ENCODE assay signal across 22 cellular contexts in the genomic region with DNA sequence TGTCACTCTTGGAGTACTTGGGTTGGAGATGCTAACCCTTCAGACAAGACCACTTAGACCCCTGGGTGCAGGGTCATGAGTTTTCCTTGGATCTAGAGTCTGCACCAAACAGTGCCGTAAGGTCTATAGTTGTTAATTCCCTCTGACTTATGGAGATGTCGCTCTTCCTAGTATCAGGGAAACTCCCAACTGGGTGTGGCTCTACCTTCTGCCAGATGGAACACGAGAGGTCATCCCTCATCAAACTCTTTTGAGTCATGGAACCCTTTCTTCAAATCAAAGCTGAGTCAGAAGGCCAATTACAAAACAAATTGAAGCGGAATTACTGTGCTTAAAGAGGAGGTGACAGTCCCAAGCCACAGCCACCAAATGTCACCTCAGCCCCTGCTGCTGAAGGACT.
DNase-seq lines count a peak whose midpoint lies in the region; ATAC-seq, FAIRE-seq and TF ChIP-seq lines count a peak whose summit lies in the region.
"Had no signal": no experiment of that assay in that cellular context is flagged by ENCODE, and none has a peak within 500 bp of the region (broad histone marks: within the 10 kb centered on the region; RNA-seq: fewer than 3 reads in every experiment).

No MANE protein-coding gene starts in this region.

- H3K9me1 ChIP-seq in keratinocyte (ENCODE audit: control insufficient read depth, extremely low read depth, insufficient read depth, low read length): no peaks in the 10 kb centered on the region

- H3K27ac ChIP-seq in C4-2B: peak overlapping the region; percentile 92
- H3K27ac ChIP-seq in RWPE1: no peak overlapping the region
- H3K27ac ChIP-seq in keratinocyte (ENCODE audit: control insufficient read depth, insufficient read depth, low read length): no peak overlapping the region
- H3K27ac ChIP-seq in HepG2 (ENCODE audit: extremely low read length, insufficient read depth, low read length): no peak overlapping the region
- H3K27ac ChIP-seq: A549, BLaER1, GM23248, SJCRH30 had no signal

- no peak overlapping the region for H2AFZ ChIP-seq in keratinocyte (ENCODE audit: control insufficient read depth, low read length)
- no peak overlapping the region for H2AFZ ChIP-seq in HepG2 (ENCODE audit: low read length)
- H2AFZ ChIP-seq: GM23248 had no signal

- POLR2A ChIA-PET in RWPE1 (lab: Yijun Ruan, JAX; ENCODE audit: low non-redundant PET) (no interaction called here), HepG2 (lab: Yijun Ruan, JAX) (no interaction called here)

- H3K27me3 Mint-ChIP-seq in dendritic cell treated with granulocyte-macrophage colony-stimulating factor and Interleukin-4, amounts not matched to agents 40 ng/mL and 50 ng/mL, for 4 days: peaks cover 47% of the 10 kb centered on the region

- TF ChIP-seq EP300 in HepG2 (IDR thresholded peaks at IDR 0.05; ENCODE audit: low read depth in 2 of 2, low read length in 2 of 2) (no peak), HepG2 (CRISPR knock-in tag; IDR thresholded peaks at IDR 0.05; ENCODE audit: borderline replicate concordance) (no peak)

- CTCF ChIA-PET in RWPE1 (lab: Yijun Ruan, JAX): no interaction called here
- CTCF ChIA-PET in HepG2 (lab: Yijun Ruan, JAX; ENCODE audit: low intra/inter-chr PET ratio, low total read pairs): no interaction called here

- H3K36me3 ChIP-seq in keratinocyte (ENCODE audit: control insufficient read depth in 2 of 2, extremely low read depth in 1 of 2, insufficient read depth in 2 of 2, low read length in 2 of 2): no peaks in the 10 kb centered on the region
- no peaks in the 10 kb centered on the region for H3K36me3 ChIP-seq in HepG2 (replicated peaks in 1 of 2; ENCODE audit: control insufficient read depth in 1 of 2, insufficient read depth in 2 of 2, low read length in 2 of 2)
- H3K36me3 ChIP-seq: BLaER1, HAP-1, SJCRH30 had no signal

- H3K4me3 ChIP-seq in keratinocyte (ENCODE audit: control insufficient read depth in 2 of 3, extremely low read depth in 1 of 3, insufficient read depth in 2 of 3, low read depth in 1 of 3, low read length in 3 of 3): no peak overlapping the region
- H3K4me3 ChIP-seq in HepG2 (replicated peaks in 1 of 3; ENCODE audit: insufficient read depth in 1 of 3, low read depth in 2 of 3, low read length in 3 of 3): no peak overlapping the region
- H3K4me3 ChIP-seq: A549, BLaER1, GM23248, HAP-1, SJCRH30 had no signal

- intact Hi-C loops in dendritic cell treated with granulocyte-macrophage colony-stimulating factor and Interleukin-4, amounts not matched to agents 40 ng/mL and 50 ng/mL, for 4 days (cut with micrococcal nuclease): no loop called here
- intact Hi-C loops in HepG2 (cut with micrococcal nuclease; ENCODE audit: unreplicated experiment): no loop called here

- H3K27ac Mint-ChIP-seq in dendritic cell treated with granulocyte-macrophage colony-stimulating factor and Interleukin-4, amounts not matched to agents 40 ng/mL and 50 ng/mL, for 4 days: peak overlapping the region; percentile 8

- H4K20me1 ChIP-seq in keratinocyte (ENCODE audit: control insufficient read depth, extremely low read depth, insufficient read depth, low read length) (no peaks in the 10 kb centered on the region), HepG2 (ENCODE audit: insufficient read depth, low read length) (no peaks in the 10 kb centered on the region)
- H4K20me1 ChIP-seq: BLaER1 had no signal

- peaks cover 19% of the 10 kb centered on the region for H3K4me1 Mint-ChIP-seq in dendritic cell treated with granulocyte-macrophage colony-stimulating factor and Interleukin-4, amounts not matched to agents 40 ng/mL and 50 ng/mL, for 4 days (ENCODE audit: low read depth)

- DNase-seq in RWPE1 (ENCODE audit: low spot score): peak; percentile 18
- peak; percentile 5 for DNase-seq in keratinocyte (ENCODE audit: low read depth, low spot score)
- DNase-seq in NCI-H1694 (lab: John Stamatoyannopoulos, UW): no peak
- no peak for DNase-seq in HepG2 (ENCODE audit: low spot score)
- no peak for DNase-seq in DMS53 treated with DMSO at 0.1 percent for 48 hours (lab: John Stamatoyannopoulos, UW; ENCODE audit: unreplicated experiment)
- no peak for DNase-seq in DMS153 (lab: John Stamatoyannopoulos, UW)
- DNase-seq: DMS79 treated with DMSO at 0.1 percent for 48 hours, NCI-H1105 treated with DMSO at 0.1 percent for 48 hours, NCI-H187, NCI-H2227 treated with DMSO at 0.1 percent for 48 hours, NCI-H510A treated with DMSO at 0.1 percent for 48 hours, NCI-H82, SJCRH30 had no signal

- H3K36me3 Mint-ChIP-seq in dendritic cell treated with granulocyte-macrophage colony-stimulating factor and Interleukin-4, amounts not matched to agents 40 ng/mL and 50 ng/mL, for 4 days (ENCODE audit: low read depth): no peaks in the 10 kb centered on the region

- TF ChIP-seq CTCF in C4-2B (conservative IDR thresholded peaks at IDR 0.05) (no peak), RWPE1 (conservative IDR thresholded peaks at IDR 0.05; ENCODE audit: low read depth) (no peak), keratinocyte (optimal IDR thresholded peaks at IDR 0.05 in 1 of 3, IDR thresholded peaks at IDR 0.05 in 1 of 3, conservative IDR thresholded peaks at IDR 0.05 in 1 of 3; ENCODE audit: extremely low read depth in 1 of 3, insufficient read depth in 2 of 3, low read length in 3 of 3) (no peak), HepG2 (CRISPR knock-in tag; IDR thresholded peaks at IDR 0.05) (no peak)

- in situ Hi-C loops in HepG2 (cut with HindIII; ENCODE audit: extremely low pct_ligation_motif_present, low pct_unique_long_range_greater_than_20kb): no loop called here

- no peak overlapping the region for H3K4me2 ChIP-seq in keratinocyte (ENCODE audit: control insufficient read depth, extremely low read depth, insufficient read depth, low read depth, low read length)
- no peak overlapping the region for H3K4me2 ChIP-seq in HepG2 (ENCODE audit: low read depth, low read length)
- H3K4me2 ChIP-seq: A549, BLaER1 had no signal

- dilution Hi-C loops in keratinocyte (cut with MboI; ENCODE audit: extremely low pct_ligation_motif_present, low sequenced_read_pairs): no loop called here

- no peak for TF ChIP-seq RAD21 in HepG2 (CRISPR knock-in tag; IDR thresholded peaks at IDR 0.05)

- H3K9me3 ChIP-seq in keratinocyte (ENCODE audit: control insufficient read depth, low read depth, low read length) (no peaks in the 10 kb centered on the region), HepG2 (ENCODE audit: low read length) (no peaks in the 10 kb centered on the region)
- H3K9me3 ChIP-seq: A549, BLaER1, HAP-1, SJCRH30 had no signal

- TF ChIP-seq POLR2A in HepG2 (IDR thresholded peaks at IDR 0.05; ENCODE audit: insufficient read depth in 1 of 2, low read depth in 2 of 2, low read length in 2 of 2): no peak

- no peak overlapping the region for H3K4me3 Mint-ChIP-seq in dendritic cell treated with granulocyte-macrophage colony-stimulating factor and Interleukin-4, amounts not matched to agents 40 ng/mL and 50 ng/mL, for 4 days

- no peak for ATAC-seq in HepG2
- ATAC-seq: A549 had no signal

- no peaks in the 10 kb centered on the region for H3K79me2 ChIP-seq in keratinocyte (ENCODE audit: control insufficient read depth, insufficient read depth, low read length)
- no peaks in the 10 kb centered on the region for H3K79me2 ChIP-seq in HepG2 (ENCODE audit: insufficient read depth, low read length)

- FAIRE-seq in keratinocyte (lab: Jason Lieb, UNC): peak; percentile 62
- no peak for FAIRE-seq in HepG2 (lab: Jason Lieb, UNC)
- FAIRE-seq: A549, D721Med, G401.6, GM19239 had no signal

- no peaks in the 10 kb centered on the region for H3K27me3 ChIP-seq in keratinocyte (ENCODE audit: control insufficient read depth, extremely low read depth, insufficient read depth, low read length)
- H3K27me3 ChIP-seq in HepG2 (ENCODE audit: control insufficient read depth in 1 of 2, insufficient read depth in 2 of 2, low read length in 2 of 2): peaks cover 0 to 17% of the 10 kb centered on the region in 2 experiments; a peak in 1 of 5 replicates
- H3K27me3 ChIP-seq: BLaER1, SJCRH30 had no signal

- no peak overlapping the region for H3K9ac ChIP-seq in keratinocyte (ENCODE audit: control insufficient read depth, extremely low read depth, insufficient read depth, low read length)
- no peak overlapping the region for H3K9ac ChIP-seq in HepG2 (ENCODE audit: insufficient read depth, low read depth, low read length)
- H3K9ac ChIP-seq: BLaER1, GM23248 had no signal

- 63% methylated on average over 4 of the region's 4 CpGs for WGBS in HepG2 (ENCODE audit: low lambda C conversion rate)

- H3K4me1 ChIP-seq in keratinocyte (ENCODE audit: control insufficient read depth, extremely low read depth, insufficient read depth, low read length) (peaks cover 16% of the 10 kb centered on the region), HepG2 (ENCODE audit: insufficient read depth, low read length) (no peaks in the 10 kb centered on the region)
- H3K4me1 ChIP-seq: A549, BLaER1, HAP-1 had no signal

- BruUV-seq in HepG2 (replicated peaks; lab: Mats Ljungman, UMichigan): no TSS peak

- H3K9me3 Mint-ChIP-seq in dendritic cell treated with granulocyte-macrophage colony-stimulating factor and Interleukin-4, amounts not matched to agents 40 ng/mL and 50 ng/mL, for 4 days: no peaks in the 10 kb centered on the region

TF ChIP-seq in HepG2, 621 proteins besides CTCF, POLR2A, EP300 and RAD21 (continues in another document):
- TF ChIP-seq ZNF614 (CRISPR knock-in tag; IDR thresholded peaks at IDR 0.05; ENCODE audit: borderline replicate concordance): no peak
- TF ChIP-seq ZNF510 (CRISPR knock-in tag; IDR thresholded peaks at IDR 0.05; ENCODE audit: low read depth): no peak
- TF ChIP-seq ZNF7 (CRISPR knock-in tag; IDR thresholded peaks at IDR 0.05): no peak
- no peak for TF ChIP-seq ZBTB20 (CRISPR knock-in tag; IDR thresholded peaks at IDR 0.05; ENCODE audit: borderline replicate concordance, low read depth)
- TF ChIP-seq EEA1 (CRISPR knock-in tag; IDR thresholded peaks at IDR 0.05; ENCODE audit: borderline replicate concordance): no peak
- no peak for TF ChIP-seq FOXK1 (CRISPR knock-in tag; IDR thresholded peaks at IDR 0.05; ENCODE audit: borderline replicate concordance, low read depth)
- no peak for TF ChIP-seq ZNF460 (CRISPR knock-in tag; IDR thresholded peaks at IDR 0.05; ENCODE audit: borderline replicate concordance)
- no peak for TF ChIP-seq DRAP1 (CRISPR knock-in tag; IDR thresholded peaks at IDR 0.05)
- no peak for TF ChIP-seq ATF1 (CRISPR knock-in tag; IDR thresholded peaks at IDR 0.05)
- no peak for TF ChIP-seq ZNF572 (CRISPR knock-in tag; IDR thresholded peaks at IDR 0.05)
- TF ChIP-seq ZC3H13 (CRISPR knock-in tag; IDR thresholded peaks at IDR 0.05): no peak

Comparison
In these comparisons a context has a peak if more than half of its experiments do, and no peak if none do; other contexts are left out.
1. DNase-seq: peak in RWPE1 (single experiment) and keratinocyte (single experiment); none in NCI-H1694 (single experiment), HepG2 (single experiment), DMS53 treated with DMSO at 0.1 percent for 48 hours (single experiment) and DMS153 (single experiment).